Comparison of ENCODE assay signal across 15 cellular contexts in genomic region chr7:133529861-133530260, GRCh38.
A peak's percentile ranks its signal among the peaks of the same experiment; 100 is the strongest.
DNase-seq lines count a peak whose midpoint lies in the region; ATAC-seq and TF ChIP-seq lines count a peak whose summit lies in the region.
"Had no signal": no experiment of that assay in that cellular context is flagged by ENCODE, and none has a peak within 500 bp of the region (broad histone marks: within the 10 kb centered on the region; RNA-seq: fewer than 3 reads in every experiment).

No MANE protein-coding gene starts in this region.

- DNase-seq in BE2C (no peak), DMS153 treated with DMSO at 0.1 percent for 48 hours (lab: John Stamatoyannopoulos, UW; ENCODE audit: unreplicated experiment) (peak; percentile 51), NCI-H2081 (lab: John Stamatoyannopoulos, UW) (peak; percentile 34 to 78), SHP77 treated with DMSO at 0.1 percent for 48 hours (lab: John Stamatoyannopoulos, UW) (peak; percentile 59), omental fat pad (ENCODE audit: low spot score) (no peak), midbrain (lab: John Stamatoyannopoulos, UW) (no peak)
- no peak for DNase-seq in activated CD4-positive, alpha-beta T cell treated with anti-CD3 and anti-CD28 coated beads for 1 hour
- DNase-seq: activated CD4-positive, alpha-beta T cell treated with anti-CD3 and anti-CD28 coated beads for 36 hours; adrenal gland; lower lobe of right lung; NCI-H1436; SJCRH30; T-helper 9 cell had no signal

- H3K36me3 ChIP-seq in BE2C, result peaks cover 4% of the 10 kb centered on the region; the same call in 1 of the 2 replicates
- H3K36me3 ChIP-seq: adrenal gland, lower lobe of right lung, SJCRH30, suprapubic skin had no signal

- peaks cover 4% of the 10 kb centered on the region; the same call in 1 of the 2 replicates for H3K4me1 ChIP-seq in BE2C
- H3K4me1 ChIP-seq: lower lobe of right lung, suprapubic skin had no signal

- H3K27me3 ChIP-seq in BE2C, result no peaks in the 10 kb centered on the region
- H3K27me3 ChIP-seq: adrenal gland, SJCRH30, suprapubic skin had no signal

- TF ChIP-seq CTCF in BE2C (IDR thresholded peaks at IDR 0.05; ENCODE audit: low read depth, low read length) (peak; percentile 17; the same call in 1 of the 2 replicates), omental fat pad (IDR thresholded peaks at IDR 0.05) (no peak)

- H3K9me3 ChIP-seq in BE2C, result no peaks in the 10 kb centered on the region
- H3K9me3 ChIP-seq: adrenal gland, lower lobe of right lung, SJCRH30, suprapubic skin had no signal

- ATAC-seq in omental fat pad (ENCODE audit: low FRiP score), result no peak
- ATAC-seq: activated CD4-positive, alpha-beta T cell treated with anti-CD3 and anti-CD28 coated beads for 36 hours; esophagus mucosa; lower lobe of right lung had no signal

- H3K4me3 ChIP-seq in BE2C (ENCODE audit: low read depth, low read length), result no peak overlapping the region
- H3K4me3 ChIP-seq: adrenal gland, lower lobe of right lung, SJCRH30, suprapubic skin had no signal

Comparison
In these comparisons a context has a peak if more than half of its experiments do, and no peak if none do; other contexts are left out.
1. DNase-seq: peak in DMS153 treated with DMSO at 0.1 percent for 48 hours (single experiment), NCI-H2081 (2 of 2) and SHP77 treated with DMSO at 0.1 percent for 48 hours (single experiment); none in BE2C (single experiment), omental fat pad (single experiment), activated CD4-positive, alpha-beta T cell treated with anti-CD3 and anti-CD28 coated beads for 1 hour (single experiment) and midbrain (single experiment).